In genomic region chr5:60131504-60131903, GRCh38 we compare ENCODE assay signal across 25 cellular contexts.
"Had no signal": no experiment of that assay in that cellular context is flagged by ENCODE, and none has a peak within 500 bp of the region (broad histone marks: within the 10 kb centered on the region; RNA-seq: fewer than 3 reads in every experiment).

No MANE protein-coding gene starts in this region.

- H3K36me3 ChIP-seq: colonic mucosa, esophagus squamous epithelium, gastrocnemius medialis, heart right ventricle, left lung, lower lobe of right lung had no signal

- ATAC-seq: effector memory CD8-positive, alpha-beta T cell; esophagus mucosa; gastrocnemius medialis; heart right ventricle; left cardiac atrium; left lung; left ventricle myocardium superior; lower lobe of right lung; mucosa of descending colon had no signal

- H3K4me1 ChIP-seq: colonic mucosa, esophagus squamous epithelium, gastrocnemius medialis, heart right ventricle, left lung, lower lobe of right lung had no signal

- H3K27me3 ChIP-seq: colonic mucosa, esophagus squamous epithelium, gastrocnemius medialis, heart right ventricle, left lung had no signal

- DNase-seq: colonic mucosa; cortex of kidney; effector CD8-positive, alpha-beta T cell; effector memory CD8-positive, alpha-beta T cell; endodermal cell; erythroblast; esophagus squamous epithelium; foreskin fibroblast; foreskin melanocyte; gastrocnemius medialis; glutamatergic neuron; head of caudate nucleus; heart right ventricle; hippocampal formation; left cardiac atrium; left lung; left ventricle myocardium superior; lower lobe of right lung; mesenchymal stem cell; mucosa of descending colon; naive B cell had no signal

- FAIRE-seq: islet of Langerhans, keratinocyte had no signal

- H3K4me3 ChIP-seq: colonic mucosa, esophagus squamous epithelium, gastrocnemius medialis, heart right ventricle, left lung, lower lobe of right lung, mucosa of descending colon had no signal

- H3K27ac ChIP-seq: colonic mucosa, epithelial cell of prostate, esophagus squamous epithelium, gastrocnemius medialis, heart right ventricle, left lung, lower lobe of right lung had no signal

- H3K9me3 ChIP-seq: colonic mucosa, esophagus squamous epithelium, gastrocnemius medialis, lower lobe of right lung, mucosa of descending colon had no signal
